ENCODE assay signal across 26 cellular contexts in the genomic region with DNA sequence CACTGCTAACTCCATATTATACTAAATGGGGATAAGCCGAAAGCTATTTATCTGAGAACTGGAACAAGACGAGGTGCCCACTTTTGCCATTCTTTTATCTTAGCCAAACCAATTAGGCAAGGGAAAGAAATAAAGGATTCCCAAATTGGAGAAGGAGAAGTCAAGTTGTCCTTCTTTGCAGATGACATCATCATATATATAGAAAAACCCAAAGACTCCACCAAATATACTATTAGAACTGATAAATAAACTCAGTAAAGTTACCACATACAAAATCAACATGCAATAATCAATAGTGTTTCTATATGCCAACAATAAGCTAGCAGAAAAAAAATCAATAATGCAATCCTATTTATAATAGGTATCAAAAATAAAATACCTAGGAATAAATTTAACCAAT.
"Had no signal": no experiment of that assay in that cellular context is flagged by ENCODE, and none has a peak within 500 bp of the region (broad histone marks: within the 10 kb centered on the region; RNA-seq: fewer than 3 reads in every experiment).

No MANE protein-coding gene starts in this region.

- DNase-seq: stimulated activated CD4-positive, alpha-beta T cell treated with anti-CD3 and anti-CD28 coated beads, Interleukin-2, amount 100 ng/mL, for 48 hours; stimulated activated CD4-positive, alpha-beta T cell treated with anti-CD3 and anti-CD28 coated beads, Interleukin-4, amount 100 ng/mL, for 1 hour; stimulated activated CD4-positive, alpha-beta T cell treated with anti-CD3 and anti-CD28 coated beads, Interleukin-4, amount 100 ng/mL, for 24 hours; stimulated activated CD4-positive, alpha-beta T cell treated with anti-CD3 and anti-CD28 coated beads, Interleukin-4, amount 100 ng/mL, for 4 hours; stimulated activated CD8-positive, alpha-beta memory T cell treated with anti-CD3 and anti-CD28 coated beads, Interleukin-4, amount 100 ng/mL, for 48 hours; stimulated activated naive B cell treated with anti-CD40 and anti-IgM and Interleukin-4, amounts not matched to agents 10 μg/mL and 1 μg/mL and 100 μg/mL, for 72 hours; stimulated activated naive CD4-positive, alpha-beta T cell; stimulated activated naive CD4-positive, alpha-beta T cell treated with Interleukin-2 at 50 U/mL for 16 hours; stimulated activated naive CD8-positive, alpha-beta T cell treated with anti-CD3 and anti-CD28 coated beads, Interleukin-15, amount 100 ng/mL, for 72 hours; stomach; substantia nigra; testis; thyroid gland; tibial artery; transverse colon; trophoblast cell; upper lobe of left lung; upper lobe of right lung; uterus had no signal

- H3K9me3 ChIP-seq: suprapubic skin, testis, thoracic aorta, thyroid gland, tibial artery, tibial nerve, transverse colon, upper lobe of left lung, upper lobe of right lung, uterus, vagina had no signal

- H3K4me3 ChIP-seq: stomach, suprapubic skin, testis, thoracic aorta, thyroid gland, tibial artery, tibial nerve, transverse colon, upper lobe of left lung, upper lobe of right lung, uterus, vagina had no signal

- H3K27ac ChIP-seq: stomach, suprapubic skin, testis, thoracic aorta, thyroid gland, tibial artery, tibial nerve, transverse colon, upper lobe of left lung, upper lobe of right lung, uterus, vagina had no signal

- H3K4me1 ChIP-seq: stomach, suprapubic skin, testis, tibial artery, tibial nerve, transverse colon, upper lobe of left lung, upper lobe of right lung, uterus, vagina had no signal

- H3K27me3 ChIP-seq: stomach, suprapubic skin, testis, thyroid gland, tibial artery, tibial nerve, transverse colon, upper lobe of left lung, upper lobe of right lung, uterus, vagina had no signal

- FAIRE-seq: urothelium cell line had no signal

- ATAC-seq: stimulated activated effector memory CD8-positive, alpha-beta T cell treated with anti-CD3 and anti-CD28 coated beads, Interleukin-12 subunit alpha, Interleukin-12 subunit beta, amount 100 ng/mL, for 72 hours; stimulated activated memory B cell treated with anti-CD40 and anti-IgM and Interleukin-4, amounts not matched to agents 10 μg/mL and 1 μg/mL and 100 μg/mL, for 72 hours; stimulated activated naive B cell treated with anti-CD40 and anti-IgM and Interleukin-4, amounts not matched to agents 10 μg/mL and 1 μg/mL and 100 μg/mL, for 72 hours; stimulated activated naive CD8-positive, alpha-beta T cell treated with anti-CD3 and anti-CD28 coated beads, Interleukin-15, amount 100 ng/mL, for 72 hours; upper lobe of right lung had no signal

- H3K36me3 ChIP-seq: stomach, suprapubic skin, thoracic aorta, thyroid gland, tibial artery, tibial nerve, transverse colon, upper lobe of left lung, upper lobe of right lung, uterus, vagina had no signal
